ENCODE assay signal across 8 cellular contexts in the genomic region with DNA sequence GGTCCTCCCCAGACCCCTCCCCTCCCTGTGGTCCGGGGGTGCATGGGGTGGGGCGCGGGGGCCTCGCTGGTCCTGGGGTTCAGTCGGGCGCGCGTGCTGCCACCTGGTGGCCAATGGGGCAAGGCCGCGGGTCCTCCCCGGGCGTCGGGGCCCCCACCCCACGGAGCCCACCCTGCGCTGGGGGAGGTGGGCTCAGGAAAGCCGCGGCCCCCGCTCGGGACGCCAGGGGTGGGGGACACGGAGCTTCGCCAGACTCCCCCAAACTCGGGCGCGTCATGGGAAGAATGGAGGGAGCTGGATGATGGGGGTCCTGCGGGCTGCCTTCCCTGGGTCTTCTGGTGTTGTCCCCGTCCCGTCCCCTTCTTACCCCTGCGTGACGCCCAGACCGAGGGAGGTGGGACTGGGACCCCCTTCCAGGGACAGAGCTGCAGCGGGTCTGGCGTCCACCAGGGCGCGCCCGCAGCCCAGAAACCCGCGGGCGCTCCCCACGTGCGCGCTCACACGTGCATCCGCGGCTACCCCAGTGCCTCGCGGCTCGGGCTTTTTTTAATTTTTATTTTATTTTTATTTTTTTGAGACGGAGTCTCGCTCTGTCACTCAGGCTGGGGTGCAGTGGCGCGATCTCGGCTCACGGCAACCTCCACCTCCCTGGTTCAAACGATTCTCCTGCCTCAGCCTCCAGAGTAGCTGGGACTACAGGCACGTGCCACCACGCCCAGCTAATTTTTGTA. TPM values are rescaled to one million over a fixed set of nuclear protein-coding genes. Genes with fewer than 3 reads are reported as not detected.
DNase-seq lines count a peak whose midpoint lies in the region; ATAC-seq and TF ChIP-seq lines count a peak whose summit lies in the region.

No MANE protein-coding gene starts in this region.

- H3K4me1 ChIP-seq in left ventricle myocardium inferior: peaks cover 23% of the 10 kb centered on the region

- peak; percentile 83 for TF ChIP-seq CTCF in left ventricle myocardium inferior (IDR thresholded peaks at IDR 0.05; ENCODE audit: borderline replicate concordance)

- no peak overlapping the region for H3K27ac Mint-ChIP-seq in activated naive CD4-positive, alpha-beta T cell treated with anti-CD3 and anti-CD28 coated beads, Interleukin-2, amount 50 U/mL, for 72 hours

- intact Hi-C loops in left ventricle myocardium inferior (cut with micrococcal nuclease): loop anchor here (10.0 kb wide), 1 partner anchor 127 kb away; no protein-coding TSS in a partner anchor

- peak overlapping the region; percentile 21 for H3K4me3 ChIP-seq in left ventricle myocardium inferior

- no peaks in the 10 kb centered on the region for H3K36me3 Mint-ChIP-seq in activated naive CD4-positive, alpha-beta T cell treated with anti-CD3 and anti-CD28 coated beads, Interleukin-2, amount 50 U/mL, for 72 hours

- no peaks in the 10 kb centered on the region for H3K36me3 ChIP-seq in left ventricle myocardium inferior

- ATAC-seq in activated naive CD4-positive, alpha-beta T cell treated with anti-CD3 and anti-CD28 coated beads, Interleukin-2, amount 50 U/mL, for 72 hours: peak; percentile 70 to 77

- no peak overlapping the region for H3K27ac ChIP-seq in left ventricle myocardium inferior (replicated peaks)

- peak; percentile 53 for DNase-seq in NCI-H2196 (lab: John Stamatoyannopoulos, UW; ENCODE audit: unreplicated experiment)
- no peak for DNase-seq in NCI-H2196 treated with DMSO at 0.1 percent for 48 hours (lab: John Stamatoyannopoulos, UW; ENCODE audit: unreplicated experiment)
- DNase-seq in RPMI8226: peak; percentile 74
- peak in 1 of 2 donors; percentile 76 for DNase-seq in activated naive CD4-positive, alpha-beta T cell treated with anti-CD3 and anti-CD28 coated beads, Interleukin-2, amount 50 U/mL, for 72 hours (ENCODE audit: low spot score in 2 of 2)
- DNase-seq in left ventricle myocardium inferior: no peak
- DNase-seq in stimulated activated CD4-positive, alpha-beta T cell treated with anti-CD3 and anti-CD28 coated beads, Interleukin-15, amount 100 ng/mL, for 24 hours: peak; percentile 73
- no peak for DNase-seq in NCI-H1048 (lab: John Stamatoyannopoulos, UW)
- no peak for DNase-seq in cortex of kidney (lab: John Stamatoyannopoulos, UW)

- no peaks in the 10 kb centered on the region for H3K9me3 ChIP-seq in left ventricle myocardium inferior (replicated peaks)

- H3K9me3 Mint-ChIP-seq in activated naive CD4-positive, alpha-beta T cell treated with anti-CD3 and anti-CD28 coated beads, Interleukin-2, amount 50 U/mL, for 72 hours: no peaks in the 10 kb centered on the region

- peaks cover 94% of the 10 kb centered on the region for H3K27me3 ChIP-seq in left ventricle myocardium inferior (ENCODE audit: low read depth)

RNA-seq across cellular contexts. Expression of a gene that starts 19.8 kb away (rescaled TPM):
- total RNA-seq in activated naive CD4-positive, alpha-beta T cell treated with anti-CD3 and anti-CD28 coated beads, Interleukin-2, amount 50 U/mL, for 72 hours: 100 to 1,000 TPM in 1 of 2 donors, 10 to 100 TPM in 1; 65.2 to 104 TPM
- 18.4 TPM for total RNA-seq in left ventricle myocardium inferior

Comparison
In these comparisons a context has a peak if more than half of its experiments do, and no peak if none do; other contexts are left out.
1. DNase-seq: peak in NCI-H2196 (single experiment), RPMI8226 (single experiment) and stimulated activated CD4-positive, alpha-beta T cell treated with anti-CD3 and anti-CD28 coated beads, Interleukin-15, amount 100 ng/mL, for 24 hours (single experiment); none in NCI-H2196 treated with DMSO at 0.1 percent for 48 hours (single experiment), left ventricle myocardium inferior (single experiment), NCI-H1048 (single experiment) and cortex of kidney (single experiment).